ENCODE assay signal across 9 cellular contexts in the genomic region with DNA sequence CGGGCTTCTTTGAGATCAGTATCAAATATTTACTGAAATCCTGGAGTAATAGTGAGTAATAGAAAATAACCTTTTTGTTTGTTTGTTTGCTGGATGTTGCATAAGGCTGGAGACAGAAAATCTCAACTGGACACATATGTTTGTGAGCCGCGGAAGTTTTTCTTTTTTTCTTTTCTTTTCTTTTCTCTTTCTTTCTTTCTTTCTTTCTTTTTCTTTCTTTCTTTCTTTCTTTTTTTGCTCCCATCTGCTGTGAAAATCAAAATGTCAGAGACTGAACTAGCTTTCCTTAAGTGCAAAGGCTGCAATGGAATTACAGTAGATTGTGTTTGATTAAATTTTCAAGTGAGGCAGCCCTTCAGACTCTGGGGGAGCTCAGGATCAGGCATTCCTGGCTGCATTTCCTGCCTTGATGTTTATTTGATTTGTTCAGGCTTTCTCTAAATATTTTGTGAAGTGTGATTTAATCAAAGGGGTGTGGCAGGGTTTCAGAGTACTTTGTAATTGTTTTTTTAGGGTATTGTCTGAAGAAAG. TPM values are rescaled to one million over a fixed set of nuclear protein-coding genes. Genes with fewer than 3 reads are reported as not detected.
DNase-seq lines count a peak whose midpoint lies in the region; ATAC-seq, FAIRE-seq and TF ChIP-seq lines count a peak whose summit lies in the region.
"Had no signal": no experiment of that assay in that cellular context is flagged by ENCODE, and none has a peak within 500 bp of the region (broad histone marks: within the 10 kb centered on the region; RNA-seq: fewer than 3 reads in every experiment).

No MANE protein-coding gene starts in this region.

- H3K4me3 Mint-ChIP-seq in activated CD4-positive, alpha-beta T cell treated with anti-CD3 and anti-CD28 coated beads, Interleukin-2, amount 10 ng/mL, durations not matched to agents 24 days and 14 days, result peak overlapping the region; percentile 83

- peak overlapping the region; percentile 61 for H3K27ac Mint-ChIP-seq in activated CD4-positive, alpha-beta T cell treated with anti-CD3 and anti-CD28 coated beads, Interleukin-2, amount 10 ng/mL, durations not matched to agents 24 days and 14 days
- peak overlapping the region; percentile 75 to 83 for H3K27ac Mint-ChIP-seq in activated naive CD4-positive, alpha-beta T cell treated with anti-CD3 and anti-CD28 coated beads, Interleukin-2, amount 50 U/mL, for 72 hours

- no peaks in the 10 kb centered on the region for H3K36me3 Mint-ChIP-seq in activated CD4-positive, alpha-beta T cell treated with anti-CD3 and anti-CD28 coated beads, Interleukin-2, amount 10 ng/mL, durations not matched to agents 24 days and 14 days (ENCODE audit: low read depth)
- H3K36me3 Mint-ChIP-seq in activated naive CD4-positive, alpha-beta T cell treated with anti-CD3 and anti-CD28 coated beads, Interleukin-2, amount 50 U/mL, for 72 hours, result peaks cover 0 to 10% of the 10 kb centered on the region in 2 donors

- H3K36me3 ChIP-seq in kidney (ENCODE audit: control insufficient read depth in 1 of 2, insufficient read depth in 2 of 2, low read length in 2 of 2) (no peaks in the 10 kb centered on the region), testis (ENCODE audit: low read depth, missing control alignments) (no peaks in the 10 kb centered on the region)

- no peak for TF ChIP-seq POLR2A in testis (IDR thresholded peaks at IDR 0.05)

- 8 to 12% methylated on average over 3 of the region's 3 CpGs for WGBS in testis, 2 donors

- peaks cover 0 to 4% of the 10 kb centered on the region in 2 donors for H3K4me1 ChIP-seq in kidney (ENCODE audit: control insufficient read depth in 1 of 2, insufficient read depth in 1 of 2, low read depth in 1 of 2, low read length in 2 of 2)
- H3K4me1 ChIP-seq in testis, result no peaks in the 10 kb centered on the region

- peak overlapping the region; percentile 66 to 75 for H3K4me3 ChIP-seq in kidney (ENCODE audit: low read length in 2 of 2)
- H3K4me3 ChIP-seq in testis, result peak overlapping the region; percentile 61 to 73

- no peak for ATAC-seq in activated naive CD4-positive, alpha-beta T cell treated with anti-CD3 and anti-CD28 coated beads, Interleukin-2, amount 50 U/mL, for 72 hours
- ATAC-seq in GM18870 (IDR thresholded peaks at IDR 0.05; ENCODE audit: unreplicated experiment) (no peak), HG03135 (IDR thresholded peaks at IDR 0.05; ENCODE audit: unreplicated experiment) (no peak)

- FAIRE-seq in kidney (lab: Jason Lieb, UNC), result no peak
- FAIRE-seq: G401.6 had no signal

- H3K9ac ChIP-seq in kidney (ENCODE audit: low read length in 2 of 2), result peak overlapping the region; percentile 8 to 15

- no peak for DNase-seq in activated CD4-positive, alpha-beta T cell treated with anti-CD3 and anti-CD28 coated beads, Interleukin-2, amount 10 ng/mL, durations not matched to agents 24 days and 14 days
- DNase-seq in activated CD4-positive, alpha-beta T cell treated with anti-CD3 and anti-CD28 coated beads, Interleukin-2, amount 50 U/mL, for 4 hours, result no peak
- no peak for DNase-seq in activated naive CD4-positive, alpha-beta T cell treated with anti-CD3 and anti-CD28 coated beads, Interleukin-2, amount 50 U/mL, for 72 hours (ENCODE audit: low spot score in 2 of 2)
- DNase-seq in kidney (no peak), testis (no peak), inferior parietal cortex (ENCODE audit: extremely low spot score) (no peak)

- TF ChIP-seq CTCF in kidney (IDR thresholded peaks at IDR 0.05; ENCODE audit: borderline replicate concordance, extremely low read depth, insufficient read depth), result no peak
- TF ChIP-seq CTCF in testis (IDR thresholded peaks at IDR 0.05), result no peak

- intact Hi-C loops in activated CD4-positive, alpha-beta T cell treated with anti-CD3 and anti-CD28 coated beads, Interleukin-2, amount 10 ng/mL, durations not matched to agents 24 days and 14 days (cut with micrococcal nuclease), result loop anchor here (5.0 to 10.0 kb wide), 4 partner anchors 83 to 1513 kb away; a partner anchor contains a TSS
- intact Hi-C loops in kidney (cut with DNase I) (no loop called here), testis (cut with DNase I; ENCODE audit: low total_unique reads) (no loop called here)

- no peaks in the 10 kb centered on the region for H3K27me3 ChIP-seq in testis

- no peaks in the 10 kb centered on the region for H3K9me3 Mint-ChIP-seq in activated CD4-positive, alpha-beta T cell treated with anti-CD3 and anti-CD28 coated beads, Interleukin-2, amount 10 ng/mL, durations not matched to agents 24 days and 14 days
- H3K9me3 Mint-ChIP-seq in activated naive CD4-positive, alpha-beta T cell treated with anti-CD3 and anti-CD28 coated beads, Interleukin-2, amount 50 U/mL, for 72 hours, result no peaks in the 10 kb centered on the region

- H3K27ac ChIP-seq in kidney (ENCODE audit: low read depth in 2 of 2, low read length in 2 of 2) (peak overlapping the region in 1 of 2 donors; percentile 73), testis (peak overlapping the region; percentile 40 to 87)

- H3K27me3 Mint-ChIP-seq in activated CD4-positive, alpha-beta T cell treated with anti-CD3 and anti-CD28 coated beads, Interleukin-2, amount 10 ng/mL, durations not matched to agents 24 days and 14 days, result peaks cover 7% of the 10 kb centered on the region

- peaks cover 43% of the 10 kb centered on the region for H3K4me1 Mint-ChIP-seq in activated CD4-positive, alpha-beta T cell treated with anti-CD3 and anti-CD28 coated beads, Interleukin-2, amount 10 ng/mL, durations not matched to agents 24 days and 14 days

- H3K9me3 ChIP-seq in kidney (ENCODE audit: control insufficient read depth in 1 of 2, low read length in 2 of 2) (no peaks in the 10 kb centered on the region), testis (no peaks in the 10 kb centered on the region)

RNA-seq across cellular contexts. Expression of a gene that starts 0.3 kb away (rescaled TPM):
- total RNA-seq in activated CD4-positive, alpha-beta T cell treated with anti-CD3 and anti-CD28 coated beads, Interleukin-2, amount 10 ng/mL, durations not matched to agents 24 days and 14 days, result 1.8 and 2.8 TPM in 2 replicates
- total RNA-seq in activated naive CD4-positive, alpha-beta T cell treated with anti-CD3 and anti-CD28 coated beads, Interleukin-2, amount 50 U/mL, for 72 hours, result 1 to 10 TPM; 1.9 to 6.9 TPM
- 69.5 TPM for total RNA-seq in kidney
- 21.8 TPM for polyA plus RNA-seq in kidney (ENCODE audit: insufficient read depth, low read depth, low replicate concordance)
- total RNA-seq in testis, result 10 to 100 TPM; 25.9 to 26.6 TPM
- polyA plus RNA-seq in testis (ENCODE audit: insufficient read depth, low read depth, low replicate concordance), result 24.8 TPM
